18 cellular contexts compared by ENCODE assay signal in the genomic region with DNA sequence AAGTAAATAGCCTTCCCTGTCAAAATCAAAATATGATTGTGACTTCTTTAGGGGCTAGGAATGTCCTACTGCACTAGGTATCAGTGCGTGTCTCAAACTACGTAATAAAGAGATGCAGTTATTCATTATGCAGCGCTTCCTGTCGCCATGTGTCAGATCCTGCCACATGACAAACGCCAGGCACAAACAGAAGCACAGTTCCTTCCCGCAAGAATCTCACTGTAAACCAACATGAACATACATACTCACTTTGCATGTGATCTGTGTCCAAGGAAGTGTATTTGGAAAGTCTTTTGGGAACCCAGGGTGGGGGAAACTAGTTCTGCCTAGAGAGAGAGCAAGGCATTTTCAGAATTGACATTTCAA.
DNase-seq lines count a peak whose midpoint lies in the region; ATAC-seq and TF ChIP-seq lines count a peak whose summit lies in the region.
"Had no signal": no experiment of that assay in that cellular context is flagged by ENCODE, and none has a peak within 500 bp of the region (broad histone marks: within the 10 kb centered on the region; RNA-seq: fewer than 3 reads in every experiment).

No MANE protein-coding gene starts in this region.

- peak overlapping the region; percentile 89 for H3K27ac Mint-ChIP-seq in activated CD4-positive, alpha-beta T cell treated with anti-CD3 and anti-CD28 coated beads for 36 hours
- H3K27ac Mint-ChIP-seq in activated naive CD4-positive, alpha-beta T cell treated with anti-CD3 and anti-CD28 coated beads, Interleukin-2, amount 50 U/mL, for 24 hours: peak overlapping the region; percentile 93
- no peak overlapping the region for H3K27ac Mint-ChIP-seq in natural killer cell
- H3K27ac Mint-ChIP-seq: activated B cell treated with CpG ODN at 0.5 μM for 24 hours; dendritic cell treated with granulocyte-macrophage colony-stimulating factor and Interleukin-4, amounts not matched to agents 40 ng/mL and 50 ng/mL, for 4 days had no signal

- H3K9me3 Mint-ChIP-seq in activated CD4-positive, alpha-beta T cell treated with anti-CD3 and anti-CD28 coated beads for 36 hours (ENCODE audit: low read depth): peaks cover 4% of the 10 kb centered on the region
- no peaks in the 10 kb centered on the region for H3K9me3 Mint-ChIP-seq in activated naive CD4-positive, alpha-beta T cell treated with anti-CD3 and anti-CD28 coated beads, Interleukin-2, amount 50 U/mL, for 24 hours
- no peaks in the 10 kb centered on the region for H3K9me3 Mint-ChIP-seq in natural killer cell
- H3K9me3 Mint-ChIP-seq: activated B cell treated with CpG ODN at 0.5 μM for 24 hours; dendritic cell treated with granulocyte-macrophage colony-stimulating factor and Interleukin-4, amounts not matched to agents 40 ng/mL and 50 ng/mL, for 4 days had no signal

- peaks cover 38% of the 10 kb centered on the region for H3K4me1 Mint-ChIP-seq in activated CD4-positive, alpha-beta T cell treated with anti-CD3 and anti-CD28 coated beads for 36 hours
- peaks cover 42% of the 10 kb centered on the region for H3K4me1 Mint-ChIP-seq in activated naive CD4-positive, alpha-beta T cell treated with anti-CD3 and anti-CD28 coated beads, Interleukin-2, amount 50 U/mL, for 24 hours
- peaks cover 11 to 12% of the 10 kb centered on the region in 2 donors for H3K4me1 Mint-ChIP-seq in natural killer cell

- peak; percentile 88 for ATAC-seq in activated CD4-positive, alpha-beta T cell treated with anti-CD3 and anti-CD28 coated beads for 36 hours
- peak in 2 of 3 donors; percentile 55 to 73 for ATAC-seq in natural killer cell
- ATAC-seq: foreskin keratinocyte, K562 had no signal

- no peaks in the 10 kb centered on the region for H3K27me3 Mint-ChIP-seq in activated CD4-positive, alpha-beta T cell treated with anti-CD3 and anti-CD28 coated beads for 36 hours
- no peaks in the 10 kb centered on the region for H3K27me3 Mint-ChIP-seq in activated naive CD4-positive, alpha-beta T cell treated with anti-CD3 and anti-CD28 coated beads, Interleukin-2, amount 50 U/mL, for 24 hours
- H3K27me3 Mint-ChIP-seq in natural killer cell (ENCODE audit: low read depth in 2 of 2): peaks cover 0 to 8% of the 10 kb centered on the region in 2 donors
- H3K27me3 Mint-ChIP-seq: activated B cell treated with CpG ODN at 0.5 μM for 24 hours had no signal

- CTCF ChIA-PET in activated CD4-positive, alpha-beta T cell treated with anti-CD3 and anti-CD28 coated beads for 36 hours (lab: Charles Lee): no interaction called here

- intact Hi-C loops in activated CD4-positive, alpha-beta T cell treated with anti-CD3 and anti-CD28 coated beads for 36 hours (cut with DNase I, micrococcal nuclease): loop anchor here in 1 of 2 experiments (5.0 kb wide), 1 partner anchor 50 kb away; no protein-coding TSS in a partner anchor
- intact Hi-C loops in natural killer cell (cut with micrococcal nuclease): no loop called here

- peaks cover 8% of the 10 kb centered on the region for H3K36me3 Mint-ChIP-seq in activated CD4-positive, alpha-beta T cell treated with anti-CD3 and anti-CD28 coated beads for 36 hours (ENCODE audit: low read depth)
- H3K36me3 Mint-ChIP-seq in activated naive CD4-positive, alpha-beta T cell treated with anti-CD3 and anti-CD28 coated beads, Interleukin-2, amount 50 U/mL, for 24 hours: peaks cover 2% of the 10 kb centered on the region
- no peaks in the 10 kb centered on the region for H3K36me3 Mint-ChIP-seq in natural killer cell

- no peak for TF ChIP-seq CTCF in natural killer cell (IDR thresholded peaks at IDR 0.05)

- peak; percentile 48 for DNase-seq in activated CD4-positive, alpha-beta T cell treated with anti-CD3 and anti-CD28 coated beads for 36 hours
- no peak for DNase-seq in activated CD4-positive, alpha-beta T cell treated with anti-CD3 and anti-CD28 coated beads for 48 hours
- DNase-seq in RPMI7951 (ENCODE audit: low read depth) (peak; percentile 23), natural killer cell (no peak), RPMI8226 (no peak), D341Med (ENCODE audit: low spot score) (no peak), NCI-H345 (lab: John Stamatoyannopoulos, UW) (no peak)
- DNase-seq: 8988T, activated B cell treated with CpG ODN at 0.5 μM for 24 hours, Calu3, foreskin keratinocyte, NCI-H1417, NCI-H69, SHP77, thyroid gland had no signal

- POLR2A ChIA-PET in activated CD4-positive, alpha-beta T cell treated with anti-CD3 and anti-CD28 coated beads for 36 hours (lab: Charles Lee): no interaction called here

- peak overlapping the region; percentile 18 for H3K4me3 Mint-ChIP-seq in activated CD4-positive, alpha-beta T cell treated with anti-CD3 and anti-CD28 coated beads for 36 hours
- H3K4me3 Mint-ChIP-seq in activated naive CD4-positive, alpha-beta T cell treated with anti-CD3 and anti-CD28 coated beads, Interleukin-2, amount 50 U/mL, for 24 hours: peak overlapping the region; percentile 80
- H3K4me3 Mint-ChIP-seq in natural killer cell: no peak overlapping the region
- H3K4me3 Mint-ChIP-seq: activated B cell treated with CpG ODN at 0.5 μM for 24 hours; dendritic cell treated with granulocyte-macrophage colony-stimulating factor and Interleukin-4, amounts not matched to agents 40 ng/mL and 50 ng/mL, for 4 days had no signal

Comparison
In these comparisons a context has a peak if more than half of its experiments do, and no peak if none do; other contexts are left out.
1. DNase-seq: peak in activated CD4-positive, alpha-beta T cell treated with anti-CD3 and anti-CD28 coated beads for 36 hours (single experiment) and RPMI7951 (single experiment); none in activated CD4-positive, alpha-beta T cell treated with anti-CD3 and anti-CD28 coated beads for 48 hours (single experiment), natural killer cell (single experiment), RPMI8226 (single experiment), D341Med (single experiment) and NCI-H345 (single experiment).
2. H3K27ac Mint-ChIP-seq: peak in activated CD4-positive, alpha-beta T cell treated with anti-CD3 and anti-CD28 coated beads for 36 hours (single experiment) and activated naive CD4-positive, alpha-beta T cell treated with anti-CD3 and anti-CD28 coated beads, Interleukin-2, amount 50 U/mL, for 24 hours (single experiment); none in natural killer cell (0 of 2).